Comparison of ENCODE assay signal across 14 cellular contexts in the genomic region with DNA sequence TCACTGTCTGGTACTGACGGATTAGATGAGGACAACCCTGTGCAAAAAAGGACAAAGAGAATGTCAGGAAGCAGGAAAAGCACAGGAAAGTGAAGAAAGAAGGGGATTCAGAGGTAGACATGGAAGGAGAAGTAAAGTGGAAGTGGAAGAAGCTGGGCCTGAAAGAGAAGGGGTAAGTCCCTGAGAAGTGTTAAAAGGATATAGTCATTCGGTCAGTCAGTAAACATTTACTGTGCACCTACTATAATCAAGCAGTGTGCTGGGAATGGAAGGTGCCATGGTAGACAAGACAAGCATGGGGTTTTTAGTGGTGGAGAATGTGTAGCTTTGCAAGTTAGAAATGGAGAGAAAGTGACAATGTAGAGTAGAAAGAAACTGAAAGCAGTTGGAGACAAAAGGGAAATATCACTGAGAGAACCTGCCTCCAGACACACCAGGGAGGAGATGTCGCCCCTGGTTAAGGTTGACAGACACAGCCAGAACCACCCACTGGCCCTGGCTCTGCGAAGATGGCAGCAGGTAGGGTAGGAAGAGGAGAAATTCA.
"Had no signal": no experiment of that assay in that cellular context is flagged by ENCODE, and none has a peak within 500 bp of the region (broad histone marks: within the 10 kb centered on the region; RNA-seq: fewer than 3 reads in every experiment).

No MANE protein-coding gene starts in this region.

- H3K27ac ChIP-seq: adrenal gland, cardiac muscle cell, tibial nerve, vagina had no signal

- ATAC-seq: activated T-cell treated with anti-CD3 and anti-CD28 coated beads, Interleukin-2, amount 50 U/mL, for 72 hours; stimulated activated effector memory CD8-positive, alpha-beta T cell treated with anti-CD3 and anti-CD28 coated beads, Interleukin-12 subunit alpha, Interleukin-12 subunit beta, amount 100 ng/mL, for 72 hours had no signal

- H3K27me3 ChIP-seq: adrenal gland, cardiac muscle cell, tibial nerve, vagina had no signal

- H3K36me3 ChIP-seq: adrenal gland, cardiac muscle cell, tibial nerve, vagina had no signal

- H3K9me3 ChIP-seq: adrenal gland, tibial nerve, vagina had no signal

- H3K4me3 Mint-ChIP-seq: activated CD4-positive, alpha-beta memory T cell treated with anti-CD3 and anti-CD28 coated beads for 36 hours; activated T-cell treated with anti-CD3 and anti-CD28 coated beads, Interleukin-2, amount 50 U/mL, for 72 hours; stimulated activated effector memory CD8-positive, alpha-beta T cell treated with anti-CD3 and anti-CD28 coated beads, Interleukin-12 subunit alpha, Interleukin-12 subunit beta, amount 100 ng/mL, for 72 hours had no signal

- H3K27me3 Mint-ChIP-seq: activated CD4-positive, alpha-beta memory T cell treated with anti-CD3 and anti-CD28 coated beads for 36 hours had no signal

- H3K9me3 Mint-ChIP-seq: activated CD4-positive, alpha-beta memory T cell treated with anti-CD3 and anti-CD28 coated beads for 36 hours; activated T-cell treated with anti-CD3 and anti-CD28 coated beads, Interleukin-2, amount 50 U/mL, for 72 hours; stimulated activated effector memory CD8-positive, alpha-beta T cell treated with anti-CD3 and anti-CD28 coated beads, Interleukin-12 subunit alpha, Interleukin-12 subunit beta, amount 100 ng/mL, for 72 hours had no signal

- H3K27ac Mint-ChIP-seq: activated CD4-positive, alpha-beta memory T cell treated with anti-CD3 and anti-CD28 coated beads for 36 hours; activated T-cell treated with anti-CD3 and anti-CD28 coated beads, Interleukin-2, amount 50 U/mL, for 72 hours; stimulated activated effector memory CD8-positive, alpha-beta T cell treated with anti-CD3 and anti-CD28 coated beads, Interleukin-12 subunit alpha, Interleukin-12 subunit beta, amount 100 ng/mL, for 72 hours had no signal

- DNase-seq: activated CD4-positive, alpha-beta memory T cell treated with anti-CD3 and anti-CD28 coated beads for 36 hours; activated CD4-positive, CD25-positive, alpha-beta regulatory T cell; activated CD8-positive, alpha-beta memory T cell treated with anti-CD3 and anti-CD28 coated beads, Interleukin-2, amount 50 U/mL, for 4 hours; activated gamma-delta T cell treated with Interleukin-2 at 50 U/mL for 16 hours; activated T-cell treated with anti-CD3 and anti-CD28 coated beads, Interleukin-2, amount 50 U/mL, for 72 hours; adrenal gland; erythroblast; islet precursor cell; retina; substantia nigra had no signal

- H3K4me3 ChIP-seq: adrenal gland, cardiac muscle cell, tibial nerve, vagina had no signal
